Comparison of ENCODE assay signal across 8 cellular contexts in the genomic region with DNA sequence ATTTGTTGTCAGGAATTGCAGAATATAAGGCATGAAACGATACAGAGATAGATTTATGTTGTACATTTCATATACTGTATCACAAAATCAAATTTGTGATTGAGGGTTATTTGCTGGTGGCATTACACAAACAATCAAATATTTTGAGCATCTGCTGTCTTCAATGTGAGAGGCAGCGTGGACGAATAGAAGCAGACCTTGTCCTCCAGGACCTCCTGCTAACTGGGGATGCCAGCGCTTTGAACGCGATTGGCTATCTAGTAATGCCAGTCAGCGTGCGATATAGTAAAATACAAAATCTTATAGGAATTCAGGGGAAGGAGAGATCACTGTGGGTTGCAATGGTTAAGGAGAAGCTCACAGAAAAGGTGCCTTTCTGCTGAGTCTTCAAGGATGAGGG. TPM values are rescaled to one million over a fixed set of nuclear protein-coding genes. Genes with fewer than 3 reads are reported as not detected.
DNase-seq lines count a peak whose midpoint lies in the region; ATAC-seq and TF ChIP-seq lines count a peak whose summit lies in the region.

No MANE protein-coding gene starts in this region.

- H3K4me1 ChIP-seq in GM23248 (ENCODE audit: insufficient read depth), result peaks cover 30% of the 10 kb centered on the region
- H3K4me1 ChIP-seq in gastrocnemius medialis, result peaks cover 35 to 42% of the 10 kb centered on the region in 2 donors

- H4K20me1 ChIP-seq in GM23248 (ENCODE audit: insufficient read depth), result no peaks in the 10 kb centered on the region

- ATAC-seq in T-helper 17 cell, result no peak
- no peak for ATAC-seq in gastrocnemius medialis
- ATAC-seq in HG02885 (IDR thresholded peaks at IDR 0.05; ENCODE audit: poor library complexity, unreplicated experiment), result no peak
- ATAC-seq in GM21528 (IDR thresholded peaks at IDR 0.05; ENCODE audit: low FRiP score, unreplicated experiment), result no peak
- ATAC-seq in GM21529 (IDR thresholded peaks at IDR 0.05; ENCODE audit: unreplicated experiment), result no peak

- peak overlapping the region; percentile 59 for H3K27ac ChIP-seq in GM23248
- H3K27ac ChIP-seq in gastrocnemius medialis, result peak overlapping the region; percentile 86 to 97 (median 92)

- intact Hi-C loops in gastrocnemius medialis (cut with DNase I; ENCODE audit: low total_unique reads), result loop anchor here (2.0 to 10.0 kb wide), 5 partner anchors 14 to 1022 kb away; partner anchors contain the start of genes NFRKB, PRDM10 and ZBTB44

- H3K27me3 Mint-ChIP-seq in T-helper 17 cell, result peaks cover 30% of the 10 kb centered on the region

- peaks cover 12% of the 10 kb centered on the region for H3F3A ChIP-seq in GM23248 (ENCODE audit: insufficient read depth)

- DNase-seq in GM23248 (peak; percentile 20), T-helper 17 cell (no peak), fibroblast of pulmonary artery (ENCODE audit: low read depth) (no peak), gastrocnemius medialis (no peak)
- no peak for DNase-seq in activated CD8-positive, alpha-beta memory T cell treated with anti-CD3 and anti-CD28 coated beads, Interleukin-2, amount 50 U/mL, for 48 hours

- in situ Hi-C loops in GM23248 (cut with MboI) (no loop called here), gastrocnemius medialis (cut with MboI; ENCODE audit: low sequenced_read_pairs in 4 of 4) (loop anchor here (25.0 kb wide), 1 partner anchor 1030 kb away; the partner anchor contains the start of gene NFRKB (in 4 of the 4))

- H3K9ac ChIP-seq in GM23248, result peak overlapping the region; percentile 98

- H3K79me2 ChIP-seq in GM23248 (ENCODE audit: insufficient read depth), result peaks cover 43% of the 10 kb centered on the region

- H3K9me2 ChIP-seq in GM23248 (ENCODE audit: insufficient read depth), result no peaks in the 10 kb centered on the region

- no peak for TF ChIP-seq POLR2A in gastrocnemius medialis (IDR thresholded peaks at IDR 0.05)

- H3K27me3 ChIP-seq in GM23248 (replicated peaks; ENCODE audit: insufficient read depth) (no peaks in the 10 kb centered on the region), gastrocnemius medialis (no peaks in the 10 kb centered on the region)

- peak overlapping the region; percentile 83 for H3K27ac Mint-ChIP-seq in T-helper 17 cell

- 59 to 65% methylated on average over 8 of the region's 8 CpGs for WGBS in GM23248 (ENCODE audit: low coverage in 1 of 2, low lambda C conversion rate in 2 of 2, missing lambda C conversion rate in 2 of 2), 2 experiments

- peak overlapping the region; percentile 88 for H3K4me3 Mint-ChIP-seq in T-helper 17 cell

- H3K4me3 ChIP-seq in GM23248 (peak overlapping the region; percentile 85), fibroblast of pulmonary artery (replicated peaks; ENCODE audit: low read depth, low read length) (peak overlapping the region; percentile 75), gastrocnemius medialis (peak overlapping the region; percentile 79 to 99 (median 94))

- H2AFZ ChIP-seq in GM23248, result peak overlapping the region; percentile 92

- peaks cover 10% of the 10 kb centered on the region for H3K36me3 Mint-ChIP-seq in T-helper 17 cell (ENCODE audit: low read depth)

- peaks cover 25% of the 10 kb centered on the region for H3K4me1 Mint-ChIP-seq in T-helper 17 cell

- TF ChIP-seq CTCF in fibroblast of pulmonary artery (IDR thresholded peaks at IDR 0.05; ENCODE audit: low read length, missing control alignments), result no peak
- TF ChIP-seq CTCF in gastrocnemius medialis (IDR thresholded peaks at IDR 0.05 in 4 of 5, conservative IDR thresholded peaks at IDR 0.05 in 1 of 5), result no peak

- H3K4me2 ChIP-seq in GM23248 (ENCODE audit: unreplicated experiment), result peak overlapping the region; percentile 94

- H3K36me3 ChIP-seq in GM23248 (ENCODE audit: low read depth) (peaks cover 11% of the 10 kb centered on the region), gastrocnemius medialis (peaks cover 0 to 11% of the 10 kb centered on the region in 2 donors)

- no peaks in the 10 kb centered on the region for H3K9me3 ChIP-seq in GM23248 (ENCODE audit: low read depth)
- H3K9me3 ChIP-seq in T-helper 17 cell (ENCODE audit: control insufficient read depth, low read length, poor library complexity, severe bottlenecking), result no peaks in the 10 kb centered on the region
- no peaks in the 10 kb centered on the region for H3K9me3 ChIP-seq in gastrocnemius medialis

RNA-seq across cellular contexts. Expression of gene SNX19, which starts 0.6 kb away (rescaled TPM):
- total RNA-seq in GM23248 (2014; rRNA removed; shearing (Covaris generic)), result 81.9 and 96.4 TPM in 2 replicates
- 35.1 and 40.3 TPM in 2 replicates for polyA plus RNA-seq in GM23248 (2016; fragmentation: Nextera tagmentation; extraction: Ambion mirVana)
- total RNA-seq in T-helper 17 cell (10 to 100 TPM; 64.6 to 67.3 TPM), gastrocnemius medialis (10 to 100 TPM; 37.9 to 88.2 (median 72.0) TPM)
